Comparison of ENCODE assay signal across 10 cellular contexts in genomic region chr4:120052840-120053239, GRCh38. TPM values are rescaled to one million over a fixed set of nuclear protein-coding genes. Genes with fewer than 3 reads are reported as not detected.
A peak's percentile ranks its signal among the peaks of the same experiment; 100 is the strongest.
DNase-seq lines count a peak whose midpoint lies in the region; ATAC-seq, FAIRE-seq and TF ChIP-seq lines count a peak whose summit lies in the region.
"Had no signal": no experiment of that assay in that cellular context is flagged by ENCODE, and none has a peak within 500 bp of the region (broad histone marks: within the 10 kb centered on the region; RNA-seq: fewer than 3 reads in every experiment).

No MANE protein-coding gene starts in this region.

- POLR2A ChIA-PET in IMR-90 (lab: Charles Lee; ENCODE audit: unreplicated experiment): interaction anchor here (1.2 to 2.3 kb wide), 2 partner anchors 424 to 425 kb away, joined by 4 to 10 read pairs; partner anchors contain the start of gene PDE5A

- WGBS in IMR-90 (ENCODE audit: extremely low coverage in 2 of 2, insufficient read length in 1 of 2), 2 experiments: no CpG with 5 or more reads among the region's 4 CpGs
- WGBS in lung, 2 donors: 36 to 57% methylated on average over 4 of the region's 4 CpGs

- TF ChIP-seq RAD21 in IMR-90 (IDR thresholded peaks at IDR 0.05; ENCODE audit: low read length): no peak

- H2AK5ac ChIP-seq in IMR-90 (ENCODE audit: low read depth, low read length): no peak overlapping the region; the same call in 1 of the 2 replicates

- intact Hi-C loops in IMR-90 (cut with micrococcal nuclease): loop anchor here (10.0 kb wide), 1 partner anchor 498 kb away; no protein-coding TSS in a partner anchor

- H3K23ac ChIP-seq in IMR-90 (ENCODE audit: low read depth, low read length): no peak overlapping the region

- H3K36me3 ChIP-seq in IMR-90 (ENCODE audit: control insufficient read depth, insufficient read depth, low read length): no peaks in the 10 kb centered on the region
- no peaks in the 10 kb centered on the region for H3K36me3 ChIP-seq in bronchial epithelial cell (ENCODE audit: control insufficient read depth, insufficient read depth, low read length)
- H3K36me3 ChIP-seq in lung (ENCODE audit: control insufficient read depth in 2 of 2, insufficient read depth in 2 of 2, low read length in 2 of 2): no peaks in the 10 kb centered on the region

- peaks cover 7% of the 10 kb centered on the region for H3K4me1 ChIP-seq in IMR-90 (ENCODE audit: control insufficient read depth, insufficient read depth, low read length)
- no peaks in the 10 kb centered on the region for H3K4me1 ChIP-seq in lung (ENCODE audit: control insufficient read depth in 2 of 2, insufficient read depth in 2 of 2, low read length in 2 of 2)

- H3K4me2 ChIP-seq in IMR-90 (ENCODE audit: low read depth, low read length): no peak overlapping the region

- H3K36me3 Mint-ChIP-seq in glutamatergic neuron (ENCODE audit: unreplicated experiment): no peaks in the 10 kb centered on the region
- H3K36me3 Mint-ChIP-seq in activated T-cell treated with anti-CD3 and anti-CD28 coated beads, Interleukin-2, amount 50 U/mL, for 4 hours (ENCODE audit: insufficient read depth): no peaks in the 10 kb centered on the region
- H3K36me3 Mint-ChIP-seq: naive B cell had no signal

- peaks cover 13 to 29% of the 10 kb centered on the region in 2 experiments for H3K79me1 ChIP-seq in IMR-90 (ENCODE audit: low read depth in 1 of 2, low read length in 2 of 2)

- peak; percentile 92 for DNase-seq in AG10803 (ENCODE audit: low read depth)
- peak; percentile 99 for DNase-seq in IMR-90
- peak; percentile 85 for DNase-seq in bronchial epithelial cell (ENCODE audit: low read depth)
- peak; percentile 41 for DNase-seq in lung (ENCODE audit: low spot score)
- no peak for DNase-seq in glutamatergic neuron
- DNase-seq in activated T-cell treated with anti-CD3 and anti-CD28 coated beads, Interleukin-2, amount 50 U/mL, for 4 hours: no peak
- DNase-seq in RPMI8226: no peak
- no peak for DNase-seq in middle frontal gyrus (ENCODE audit: extremely low spot score, low spot score)
- DNase-seq: naive B cell, NCI-H524 had no signal

- no peak overlapping the region for H3K27ac Mint-ChIP-seq in glutamatergic neuron (ENCODE audit: unreplicated experiment)

- H3K27me3 ChIP-seq in IMR-90 (ENCODE audit: control insufficient read depth, insufficient read depth, low read length): no peaks in the 10 kb centered on the region
- H3K27me3 ChIP-seq in bronchial epithelial cell (ENCODE audit: control insufficient read depth, insufficient read depth, low read length): no peaks in the 10 kb centered on the region
- H3K27me3 ChIP-seq in lung (ENCODE audit: control insufficient read depth, insufficient read depth): no peaks in the 10 kb centered on the region

- no peak overlapping the region; the same call in 1 of the 2 replicates for H3K27ac ChIP-seq in IMR-90 (ENCODE audit: insufficient read depth, low read length)
- H3K27ac ChIP-seq in lung (ENCODE audit: low read depth in 1 of 2, low read length in 1 of 2): no peak overlapping the region

- TF ChIP-seq CTCF in AG10803 (conservative IDR thresholded peaks at IDR 0.05; ENCODE audit: low read length) (no peak), IMR-90 (conservative IDR thresholded peaks at IDR 0.05; ENCODE audit: low read depth, low read length) (no peak), bronchial epithelial cell (IDR thresholded peaks at IDR 0.05; ENCODE audit: insufficient read depth, low read length, severe bottlenecking) (no peak), lung (IDR thresholded peaks at IDR 0.05; ENCODE audit: control extremely low read depth, extremely low read depth) (no peak), glutamatergic neuron (IDR thresholded peaks at IDR 0.05; ENCODE audit: partially characterized antibody, unreplicated experiment) (no peak)

- in situ Hi-C loops in IMR-90 (cut with MboI; ENCODE audit: low sequenced_read_pairs): loop anchor here (5.0 to 10.0 kb wide), 2 partner anchors 426 to 498 kb away; partner anchors contain the start of gene PDE5A

- dilution Hi-C loops in IMR-90 (cut with HindIII; ENCODE audit: low sequenced_read_pairs, unreplicated experiment): no loop called here

- H2AK9ac ChIP-seq in IMR-90 (replicated peaks; ENCODE audit: low read depth, low read length, poor library complexity): no peak overlapping the region

- FAIRE-seq in bronchial epithelial cell (lab: Jason Lieb, UNC): no peak

- no peak overlapping the region for H4K8ac ChIP-seq in IMR-90 (ENCODE audit: low read depth in 2 of 2, low read length in 2 of 2)

- H4K5ac ChIP-seq in IMR-90 (ENCODE audit: low read depth, low read length): no peak overlapping the region

- no peak overlapping the region for H3K4me3 Mint-ChIP-seq in glutamatergic neuron (ENCODE audit: unreplicated experiment)
- no peak overlapping the region for H3K4me3 Mint-ChIP-seq in activated T-cell treated with anti-CD3 and anti-CD28 coated beads, Interleukin-2, amount 50 U/mL, for 4 hours
- H3K4me3 Mint-ChIP-seq: naive B cell had no signal

- no peak overlapping the region for H3K18ac ChIP-seq in IMR-90 (ENCODE audit: low read depth, low read length)

- H4K20me1 ChIP-seq in IMR-90 (ENCODE audit: insufficient read depth, low read length): no peaks in the 10 kb centered on the region

- no peak overlapping the region for H3K56ac ChIP-seq in IMR-90 (ENCODE audit: extremely low read depth, insufficient read depth, low read length)

- CTCF ChIA-PET in IMR-90 (lab: Yijun Ruan, JAX): interaction anchor here (1.3 kb wide), 1 partner anchor 319 kb away, joined by 3 read pairs; no protein-coding TSS in a partner anchor

- H3K9ac ChIP-seq in IMR-90 (ENCODE audit: low read depth, low read length): no peak overlapping the region

- H3K14ac ChIP-seq in IMR-90 (replicated peaks; ENCODE audit: low read depth, low read length): no peak overlapping the region

- H3K4ac ChIP-seq in IMR-90 (ENCODE audit: low read depth, low read length): no peak overlapping the region

- H2BK20ac ChIP-seq in IMR-90 (ENCODE audit: low read depth, low read length): no peak overlapping the region; the same call in 1 of the 2 replicates

- H3K9me1 ChIP-seq in IMR-90 (ENCODE audit: insufficient read depth, low read length): peaks cover 4% of the 10 kb centered on the region; the same call in 1 of the 2 replicates

- TF ChIP-seq POLR2A in IMR-90 (IDR thresholded peaks at IDR 0.05; ENCODE audit: low read depth, low read length): no peak

- ATAC-seq in IMR-90 (ENCODE audit: low read depth) (peak; percentile 71), lung (ENCODE audit: insufficient read depth, low FRiP score) (peak; percentile 48)
- no peak for ATAC-seq in activated T-cell treated with anti-CD3 and anti-CD28 coated beads, Interleukin-2, amount 50 U/mL, for 4 hours

- BruUV-seq in IMR-90 (replicated peaks; lab: Mats Ljungman, UMichigan): no TSS peak

- H3K9me3 Mint-ChIP-seq in glutamatergic neuron (ENCODE audit: unreplicated experiment): no peaks in the 10 kb centered on the region
- H3K9me3 Mint-ChIP-seq in activated T-cell treated with anti-CD3 and anti-CD28 coated beads, Interleukin-2, amount 50 U/mL, for 4 hours: no peaks in the 10 kb centered on the region
- H3K9me3 Mint-ChIP-seq: naive B cell had no signal

- no peak overlapping the region for H2BK120ac ChIP-seq in IMR-90 (ENCODE audit: low read depth, low read length)

- H3K4me3 ChIP-seq in AG10803 (ENCODE audit: low read length) (no peak overlapping the region), IMR-90 (ENCODE audit: insufficient read depth, low read depth, low read length) (no peak overlapping the region), bronchial epithelial cell (ENCODE audit: low read depth, low read length) (no peak overlapping the region), lung (no peak overlapping the region)

- H3K27me3 Mint-ChIP-seq in glutamatergic neuron (ENCODE audit: unreplicated experiment): no peaks in the 10 kb centered on the region
- no peaks in the 10 kb centered on the region for H3K27me3 Mint-ChIP-seq in activated T-cell treated with anti-CD3 and anti-CD28 coated beads, Interleukin-2, amount 50 U/mL, for 4 hours (ENCODE audit: low read depth)
- H3K27me3 Mint-ChIP-seq: naive B cell had no signal

- H2BK15ac ChIP-seq in IMR-90 (ENCODE audit: low read depth, low read length): no peak overlapping the region

- no peak overlapping the region for H4K91ac ChIP-seq in IMR-90 (ENCODE audit: insufficient read depth, low read depth, low read length)

- H2BK5ac ChIP-seq in IMR-90 (ENCODE audit: low read depth, low read length, poor library complexity, severe bottlenecking): no peak overlapping the region

- H3K4me1 Mint-ChIP-seq in glutamatergic neuron (ENCODE audit: low read depth, unreplicated experiment): peaks cover 2% of the 10 kb centered on the region
- peaks cover 2% of the 10 kb centered on the region for H3K4me1 Mint-ChIP-seq in activated T-cell treated with anti-CD3 and anti-CD28 coated beads, Interleukin-2, amount 50 U/mL, for 4 hours (ENCODE audit: low read depth)

- H3K9me3 ChIP-seq in IMR-90 (ENCODE audit: control insufficient read depth, insufficient read depth, low read length): no peaks in the 10 kb centered on the region
- no peaks in the 10 kb centered on the region for H3K9me3 ChIP-seq in lung (ENCODE audit: control insufficient read depth in 2 of 2, insufficient read depth in 1 of 2, low read length in 1 of 2)

- H2AFZ ChIP-seq in IMR-90 (replicated peaks; ENCODE audit: low read length, poor library complexity): peak overlapping the region; percentile 2

TF ChIP-seq in IMR-90, 13 proteins besides CTCF, POLR2A, EP300 and RAD21 (continues in another document):
- TF ChIP-seq CEBPB (IDR thresholded peaks at IDR 0.05; ENCODE audit: low read depth, low read length): peak; percentile 90
- TF ChIP-seq NFE2L2 (IDR thresholded peaks at IDR 0.05; ENCODE audit: low read depth, low read length): peak; percentile 55; the same call in 1 of the 2 replicates
- TF ChIP-seq FOS (IDR thresholded peaks at IDR 0.05; ENCODE audit: low read depth, low read length): peak; percentile 39; the same call in 1 of the 2 replicates

RNA-seq across cellular contexts. Expression of gene MAD2L1, which starts 13.8 kb away (rescaled TPM):
- total RNA-seq in IMR-90 (2012; rRNA removed) (13.6 and 32.2 TPM in 2 replicates), bronchial epithelial cell (1.3 and 2.2 TPM in 2 replicates), lung (1 to 10 TPM; 3.1 to 5.9 TPM), glutamatergic neuron (ENCODE audit: unreplicated experiment) (13.7 TPM)
- polyA plus RNA-seq in IMR-90 (2012; rRNA removed) (15.2 and 19.0 TPM in 2 replicates), lung (1 to 10 TPM; 2.3 to 2.4 TPM)
- 1.3 and 2.1 TPM in 2 replicates for polyA plus RNA-seq in IMR-90 (2012; cell fraction: cytosol; rRNA removed)
- 0.81 and 3.5 TPM in 2 replicates for polyA plus RNA-seq in IMR-90 (2012; cell fraction: nucleus; rRNA removed; ENCODE audit: low replicate concordance)
- 10 to 100 TPM; 39.6 to 53.8 (median 51.9) TPM for total RNA-seq in activated T-cell treated with anti-CD3 and anti-CD28 coated beads, Interleukin-2, amount 50 U/mL, for 4 hours

Comparison
In these comparisons a context has a peak if more than half of its experiments do, and no peak if none do; other contexts are left out.
1. DNase-seq: peak in AG10803 (single experiment), IMR-90 (single experiment), bronchial epithelial cell (single experiment) and lung (single experiment); none in glutamatergic neuron (single experiment), activated T-cell treated with anti-CD3 and anti-CD28 coated beads, Interleukin-2, amount 50 U/mL, for 4 hours (single experiment), RPMI8226 (single experiment) and middle frontal gyrus (single experiment).
2. ATAC-seq: peak in IMR-90 (single experiment) and lung (single experiment); none in activated T-cell treated with anti-CD3 and anti-CD28 coated beads, Interleukin-2, amount 50 U/mL, for 4 hours (0 of 2).